Comparison of ENCODE assay signal across 8 cellular contexts in genomic region chr4:181528570-181529184, GRCh38.
DNase-seq lines count a peak whose midpoint lies in the region; ATAC-seq and TF ChIP-seq lines count a peak whose summit lies in the region.

No MANE protein-coding gene starts in this region.

- peaks cover 6% of the 10 kb centered on the region for H3K27me3 Mint-ChIP-seq in glutamatergic neuron (ENCODE audit: unreplicated experiment)

- peak; percentile 84 for ATAC-seq in HG02610 (IDR thresholded peaks at IDR 0.05; ENCODE audit: unreplicated experiment)

- no peaks in the 10 kb centered on the region for H3K27me3 ChIP-seq in prostate gland (replicated peaks; ENCODE audit: insufficient read depth)

- no peak overlapping the region for H3K27ac ChIP-seq in prostate gland

- DNase-seq in AG04449 (ENCODE audit: low read depth, low spot score) (peak; percentile 19), GDM1 (lab: John Stamatoyannopoulos, UW) (peak; percentile 6), NCI-H146 treated with DMSO at 0.1 percent for 48 hours (lab: John Stamatoyannopoulos, UW; ENCODE audit: unreplicated experiment) (peak; percentile 98), glutamatergic neuron (peak; percentile 91), prostate gland (ENCODE audit: low spot score) (peak; percentile 23)
- no peak for DNase-seq in activated CD4-positive, CD25-positive, alpha-beta regulatory T cell (lab: John Stamatoyannopoulos, UW)

- intact Hi-C loops in prostate gland (cut with DNase I) = loop anchor here (10.0 kb wide), 1 partner anchor 864 kb away; no protein-coding TSS in a partner anchor

- TF ChIP-seq POLR2A in prostate gland (IDR thresholded peaks at IDR 0.05) = no peak

- H3K9me3 ChIP-seq in prostate gland = no peaks in the 10 kb centered on the region

- H3K4me1 ChIP-seq in prostate gland (replicated peaks) = no peaks in the 10 kb centered on the region

- TF ChIP-seq CTCF in AG04449 (IDR thresholded peaks at IDR 0.05; ENCODE audit: insufficient read depth, low read length, missing control alignments) = peak; percentile 92
- peak; percentile 81 for TF ChIP-seq CTCF in WI38 (IDR thresholded peaks at IDR 0.05; ENCODE audit: low read depth, low read length)
- peak; percentile 90 for TF ChIP-seq CTCF in glutamatergic neuron (IDR thresholded peaks at IDR 0.05; ENCODE audit: partially characterized antibody, unreplicated experiment)
- TF ChIP-seq CTCF in prostate gland (IDR thresholded peaks at IDR 0.05) = peak; percentile 22 to 68 (median 60)

- no peaks in the 10 kb centered on the region for H3K36me3 Mint-ChIP-seq in glutamatergic neuron (ENCODE audit: unreplicated experiment)

- POLR2A ChIA-PET in AG04449 (lab: Yijun Ruan, JAX) = no interaction called here

- peaks cover 28% of the 10 kb centered on the region for H3K4me1 Mint-ChIP-seq in glutamatergic neuron (ENCODE audit: low read depth, unreplicated experiment)

- peaks cover 4% of the 10 kb centered on the region for H3K9me3 Mint-ChIP-seq in glutamatergic neuron (ENCODE audit: unreplicated experiment)

- H3K4me3 ChIP-seq in AG04449 (ENCODE audit: low read depth, low read length) = no peak overlapping the region
- H3K4me3 ChIP-seq in WI38 (ENCODE audit: low read depth, low read length) = no peak overlapping the region
- H3K4me3 ChIP-seq in prostate gland = no peak overlapping the region

- CTCF ChIA-PET in AG04449 (lab: Yijun Ruan, JAX) = interaction anchor here (0.6 to 6.0 kb wide), 43 partner anchors 9 to 1226 kb away, joined by 3 to 74 read pairs (median 4); no protein-coding TSS in a partner anchor

- H3K27ac Mint-ChIP-seq in glutamatergic neuron (ENCODE audit: unreplicated experiment) = peak overlapping the region; percentile 45

- no peaks in the 10 kb centered on the region for H3K36me3 ChIP-seq in prostate gland

- 10% methylated on average over 4 of the region's 4 CpGs for WGBS in prostate gland

- H3K4me3 Mint-ChIP-seq in glutamatergic neuron (ENCODE audit: unreplicated experiment) = no peak overlapping the region

Comparison
In these comparisons a context has a peak if more than half of its experiments do, and no peak if none do; other contexts are left out.
1. DNase-seq: peak in AG04449 (single experiment), GDM1 (single experiment), NCI-H146 treated with DMSO at 0.1 percent for 48 hours (single experiment), glutamatergic neuron (single experiment) and prostate gland (single experiment); none in activated CD4-positive, CD25-positive, alpha-beta regulatory T cell (0 of 4).
2. Peak in every context shown above with its lines, with median percentiles within 50 percentile points of each other: CTCF ChIP-seq.